Comparison of ENCODE assay signal across 37 cellular contexts in the genomic region with DNA sequence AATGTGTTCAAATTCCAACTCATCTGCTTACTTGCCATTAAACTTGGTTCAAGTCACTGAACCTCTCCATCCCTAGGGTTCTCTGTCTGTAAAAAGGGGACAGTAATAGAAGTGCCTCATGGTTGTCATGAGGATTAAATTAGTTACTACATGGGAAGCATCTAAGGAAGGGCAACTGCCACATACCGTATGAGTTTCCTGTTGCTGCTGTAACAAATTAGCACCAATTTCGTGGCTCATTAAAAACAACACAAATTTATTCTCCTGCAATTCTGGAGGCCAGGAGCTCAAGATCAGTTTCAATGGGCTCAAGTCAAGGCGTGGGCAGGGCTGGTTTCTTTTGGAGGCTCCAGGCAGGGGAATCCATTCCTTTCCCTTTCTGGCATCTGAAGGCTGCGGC. TPM values are rescaled to one million over a fixed set of nuclear protein-coding genes. Genes with fewer than 3 reads are reported as not detected.
"Had no signal": no experiment of that assay in that cellular context is flagged by ENCODE, and none has a peak within 500 bp of the region (broad histone marks: within the 10 kb centered on the region; RNA-seq: fewer than 3 reads in every experiment).

No MANE protein-coding gene starts in this region.

- H3K36me3 Mint-ChIP-seq: activated naive CD8-positive, alpha-beta T cell; brain; T-cell had no signal

- DNase-seq: activated B cell treated with CpG ODN at 0.5 μM for 24 hours; activated CD4-positive, alpha-beta memory T cell treated with anti-CD3 and anti-CD28 coated beads, Interleukin-2, amount 10 ng/mL, durations not matched to agents 7 days and 5 days; activated CD4-positive, alpha-beta T cell treated with anti-CD3 and anti-CD28 coated beads for 4 hours; activated CD4-positive, alpha-beta T cell treated with anti-CD3 and anti-CD28 coated beads, Interleukin-2, amount 10 ng/mL, durations not matched to agents 7 days and 5 days; activated CD4-positive, alpha-beta T cell treated with anti-CD3 and anti-CD28 coated beads, Interleukin-2, amount 50 U/mL, for 48 hours; activated CD4-positive, CD25-positive, alpha-beta regulatory T cell treated with anti-CD3 and anti-CD28 coated beads, Interleukin-2, amount 50 U/mL, for 72 hours; activated CD8-positive, alpha-beta memory T cell treated with anti-CD3 and anti-CD28 coated beads for 24 hours; activated CD8-positive, alpha-beta memory T cell treated with anti-CD3 and anti-CD28 coated beads, Interleukin-2, amount 10 ng/mL, durations not matched to agents 7 days and 5 days; activated CD8-positive, alpha-beta memory T cell treated with anti-CD3 and anti-CD28 coated beads, Interleukin-2, amount 50 U/mL, for 48 hours; activated CD8-positive, alpha-beta T cell treated with anti-CD3 and anti-CD28 coated beads, Interleukin-2, amount 10 ng/mL, durations not matched to agents 7 days and 5 days; activated effector memory CD4-positive, alpha-beta T cell treated with Interleukin-2 at 50 U/mL for 16 hours; activated gamma-delta T cell; activated naive CD4-positive, alpha-beta T cell treated with anti-CD3 and anti-CD28 coated beads for 36 hours; activated naive CD4-positive, alpha-beta T cell treated with anti-CD3 and anti-CD28 coated beads, Interleukin-2, amount 50 U/mL, for 16 hours; activated naive CD8-positive, alpha-beta T cell treated with anti-CD3 and anti-CD28 coated beads, Interleukin-2, amount 10 ng/mL, durations not matched to agents 7 days and 5 days; activated naive CD8-positive, alpha-beta T cell treated with anti-CD3 and anti-CD28 coated beads, Interleukin-2, amount 50 U/mL, for 24 hours; activated T-cell treated with anti-CD3 and anti-CD28 coated beads, Interleukin-2, amount 50 U/mL, for 24 hours; activated T-cell treated with anti-CD3 and anti-CD28 coated beads, Interleukin-2, amount 50 U/mL, for 48 hours; amygdala; anterior cingulate cortex; caudate nucleus; cerebellar nuclear complex; T-cell; T-helper 17 cell; T-helper 9 cell had no signal

- H3K4me3 ChIP-seq: ascending aorta, cardiac muscle cell had no signal

- H3K9me3 ChIP-seq: ascending aorta had no signal

- H3K27ac Mint-ChIP-seq: activated B cell treated with CpG ODN at 0.5 μM for 24 hours; activated CD4-positive, alpha-beta memory T cell treated with anti-CD3 and anti-CD28 coated beads, Interleukin-2, amount 10 ng/mL, durations not matched to agents 7 days and 5 days; activated CD4-positive, alpha-beta T cell treated with anti-CD3 and anti-CD28 coated beads, Interleukin-2, amount 10 ng/mL, durations not matched to agents 7 days and 5 days; activated CD8-positive, alpha-beta memory T cell treated with anti-CD3 and anti-CD28 coated beads, Interleukin-2, amount 10 ng/mL, durations not matched to agents 7 days and 5 days; activated CD8-positive, alpha-beta T cell treated with anti-CD3 and anti-CD28 coated beads, Interleukin-2, amount 10 ng/mL, durations not matched to agents 7 days and 5 days; activated naive CD4-positive, alpha-beta T cell treated with anti-CD3 and anti-CD28 coated beads for 36 hours; activated naive CD8-positive, alpha-beta T cell; activated naive CD8-positive, alpha-beta T cell treated with anti-CD3 and anti-CD28 coated beads, Interleukin-2, amount 10 ng/mL, durations not matched to agents 7 days and 5 days; activated naive CD8-positive, alpha-beta T cell treated with anti-CD3 and anti-CD28 coated beads, Interleukin-2, amount 50 U/mL, for 24 hours; activated T-cell treated with anti-CD3 and anti-CD28 coated beads, Interleukin-2, amount 50 U/mL, for 24 hours; activated T-helper 2 cell treated with anti-CD3 and anti-CD28 coated beads, Interferon-gamma antibody, Interleukin-2, Interleukin-4, amounts not matched to agents 10 μg/mL and 5 μg/mL and 100 μg/mL, durations not matched to agents 14 hours and 24 hours and 36 hours; brain; T-cell; T-helper 17 cell had no signal

- H3K4me1 ChIP-seq: ascending aorta had no signal

- FAIRE-seq: bronchial epithelial cell, TTC549 had no signal

- H3K4me3 Mint-ChIP-seq: activated B cell treated with CpG ODN at 0.5 μM for 24 hours; activated CD4-positive, alpha-beta memory T cell treated with anti-CD3 and anti-CD28 coated beads, Interleukin-2, amount 10 ng/mL, durations not matched to agents 7 days and 5 days; activated CD4-positive, alpha-beta T cell treated with anti-CD3 and anti-CD28 coated beads, Interleukin-2, amount 10 ng/mL, durations not matched to agents 7 days and 5 days; activated CD8-positive, alpha-beta memory T cell treated with anti-CD3 and anti-CD28 coated beads, Interleukin-2, amount 10 ng/mL, durations not matched to agents 7 days and 5 days; activated CD8-positive, alpha-beta T cell treated with anti-CD3 and anti-CD28 coated beads, Interleukin-2, amount 10 ng/mL, durations not matched to agents 7 days and 5 days; activated naive CD4-positive, alpha-beta T cell treated with anti-CD3 and anti-CD28 coated beads for 36 hours; activated naive CD8-positive, alpha-beta T cell; activated naive CD8-positive, alpha-beta T cell treated with anti-CD3 and anti-CD28 coated beads, Interleukin-2, amount 10 ng/mL, durations not matched to agents 7 days and 5 days; activated naive CD8-positive, alpha-beta T cell treated with anti-CD3 and anti-CD28 coated beads, Interleukin-2, amount 50 U/mL, for 24 hours; activated T-cell treated with anti-CD3 and anti-CD28 coated beads, Interleukin-2, amount 50 U/mL, for 24 hours; brain; central memory CD8-positive, alpha-beta T cell; T-cell; T-helper 17 cell had no signal

- H3K36me3 ChIP-seq: ascending aorta, cardiac muscle cell had no signal

- H3K27me3 Mint-ChIP-seq: activated naive CD8-positive, alpha-beta T cell had no signal

- H3K27me3 ChIP-seq: ascending aorta had no signal

- H3K4me1 Mint-ChIP-seq: activated naive CD8-positive, alpha-beta T cell treated with anti-CD3 and anti-CD28 coated beads, Interleukin-2, amount 50 U/mL, for 24 hours; brain; central memory CD8-positive, alpha-beta T cell; T-cell had no signal

- H3K9me3 Mint-ChIP-seq: activated B cell treated with CpG ODN at 0.5 μM for 24 hours; activated naive CD8-positive, alpha-beta T cell treated with anti-CD3 and anti-CD28 coated beads, Interleukin-2, amount 50 U/mL, for 24 hours; activated T-cell treated with anti-CD3 and anti-CD28 coated beads, Interleukin-2, amount 50 U/mL, for 24 hours; brain; central memory CD8-positive, alpha-beta T cell; T-cell had no signal

- ATAC-seq: activated CD8-positive, alpha-beta memory T cell treated with anti-CD3 and anti-CD28 coated beads, Interleukin-2, amount 10 ng/mL, durations not matched to agents 7 days and 5 days; activated CD8-positive, alpha-beta T cell treated with anti-CD3 and anti-CD28 coated beads, Interleukin-2, amount 10 ng/mL, durations not matched to agents 7 days and 5 days; activated naive CD8-positive, alpha-beta T cell treated with anti-CD3 and anti-CD28 coated beads, Interleukin-2, amount 50 U/mL, for 24 hours; T-cell; T-helper 17 cell had no signal

- H3K27ac ChIP-seq: ascending aorta, cardiac muscle cell, VCaP had no signal

RNA-seq across cellular contexts. Expression of a gene that starts 18.6 kb away (rescaled TPM):
- total RNA-seq: activated CD4-positive, alpha-beta memory T cell treated with anti-CD3 and anti-CD28 coated beads, Interleukin-2, amount 10 ng/mL, durations not matched to agents 7 days and 5 days; activated CD4-positive, alpha-beta T cell treated with anti-CD3 and anti-CD28 coated beads, Interleukin-2, amount 10 ng/mL, durations not matched to agents 7 days and 5 days; activated CD8-positive, alpha-beta memory T cell treated with anti-CD3 and anti-CD28 coated beads, Interleukin-2, amount 10 ng/mL, durations not matched to agents 7 days and 5 days; activated CD8-positive, alpha-beta T cell treated with anti-CD3 and anti-CD28 coated beads, Interleukin-2, amount 10 ng/mL, durations not matched to agents 7 days and 5 days; activated naive CD4-positive, alpha-beta T cell treated with anti-CD3 and anti-CD28 coated beads for 36 hours; activated T-helper 2 cell treated with anti-CD3 and anti-CD28 coated beads, Interferon-gamma antibody, Interleukin-2, Interleukin-4, amounts not matched to agents 10 μg/mL and 5 μg/mL and 100 μg/mL, durations not matched to agents 14 hours and 24 hours and 36 hours; ascending aorta; bronchial epithelial cell; cardiac muscle cell; chondrocyte; T-helper 1 cell treated with Interleukin-12 subunit alpha and Interleukin-12 subunit beta and Interleukin-4 antibody, amounts not matched to agents 30 ng/mL and 1 ng/mL, for 36 hours; T-helper 2 cell treated with Interferon-gamma antibody and Interleukin-4, amounts not matched to agents 100 ng/mL and 5 ng/mL, for 36 hours had no signal
- polyA plus RNA-seq: cardiac muscle cell had no signal
